Comparison of ENCODE assay signal across 1 cellular context in the genomic region with DNA sequence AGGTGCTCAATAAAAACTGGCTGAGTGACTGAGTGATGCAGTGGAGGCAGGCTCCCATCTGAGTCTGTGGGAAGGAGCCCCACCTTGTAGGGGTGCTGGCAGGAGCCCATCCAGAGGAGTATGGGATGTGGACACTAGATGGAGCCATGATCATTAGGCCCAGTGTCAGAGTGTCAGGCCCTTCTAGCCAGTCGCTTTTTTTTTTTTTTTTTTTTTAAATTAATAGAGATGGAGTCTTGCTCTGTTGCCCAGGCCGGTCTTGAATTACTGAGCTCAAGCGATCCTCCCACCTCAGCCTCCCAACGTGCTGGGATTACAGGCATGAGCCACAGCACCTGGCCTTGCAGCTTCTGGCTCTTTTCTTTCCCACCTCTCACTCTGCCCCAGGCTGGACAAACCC.
TF ChIP-seq lines count a peak whose summit lies in the region.

No MANE protein-coding gene starts in this region.

TF ChIP-seq in HepG2, 621 proteins besides CTCF, POLR2A, EP300 and RAD21:
- TF ChIP-seq FOSL2 (CRISPR knock-in tag; IDR thresholded peaks at IDR 0.05) (0 out of 2 replicates have a peak, but pooled peaks have one; percentile 24), KDM2A (CRISPR knock-in tag; IDR thresholded peaks at IDR 0.05; ENCODE audit: borderline replicate concordance, low read depth) (peak; percentile 36; the same call in 1 of the 2 replicates), ZNF792 (CRISPR knock-in tag; IDR thresholded peaks at IDR 0.05) (no peak), GATAD1 (CRISPR knock-in tag; IDR thresholded peaks at IDR 0.05) (0 out of 2 replicates have a peak, but pooled peaks have one; percentile 33), ZNF781 (CRISPR knock-in tag; IDR thresholded peaks at IDR 0.05; ENCODE audit: borderline replicate concordance, not compliant biosample characterization) (no peak), ZNF121 (CRISPR knock-in tag; IDR thresholded peaks at IDR 0.05) (peak; percentile 78), TBL1XR1 (IDR thresholded peaks at IDR 0.05; ENCODE audit: borderline replicate concordance, low read length, partially characterized antibody) (no peak), CENPT (CRISPR knock-in tag; IDR thresholded peaks at IDR 0.05; ENCODE audit: low read depth) (no peak), EZH2 (conservative IDR thresholded peaks at IDR 0.05; ENCODE audit: low read depth, low read length) (no peak), RXRB (CRISPR knock-in tag; IDR thresholded peaks at IDR 0.05; ENCODE audit: borderline replicate concordance) (no peak), STAG1 (CRISPR knock-in tag; IDR thresholded peaks at IDR 0.05) (peak; percentile 78), ZNF251 (CRISPR knock-in tag; IDR thresholded peaks at IDR 0.05) (no peak), SMC3 (IDR thresholded peaks at IDR 0.05; ENCODE audit: low read length) (peak; percentile 81)
- TF ChIP-seq, protein P1, sequence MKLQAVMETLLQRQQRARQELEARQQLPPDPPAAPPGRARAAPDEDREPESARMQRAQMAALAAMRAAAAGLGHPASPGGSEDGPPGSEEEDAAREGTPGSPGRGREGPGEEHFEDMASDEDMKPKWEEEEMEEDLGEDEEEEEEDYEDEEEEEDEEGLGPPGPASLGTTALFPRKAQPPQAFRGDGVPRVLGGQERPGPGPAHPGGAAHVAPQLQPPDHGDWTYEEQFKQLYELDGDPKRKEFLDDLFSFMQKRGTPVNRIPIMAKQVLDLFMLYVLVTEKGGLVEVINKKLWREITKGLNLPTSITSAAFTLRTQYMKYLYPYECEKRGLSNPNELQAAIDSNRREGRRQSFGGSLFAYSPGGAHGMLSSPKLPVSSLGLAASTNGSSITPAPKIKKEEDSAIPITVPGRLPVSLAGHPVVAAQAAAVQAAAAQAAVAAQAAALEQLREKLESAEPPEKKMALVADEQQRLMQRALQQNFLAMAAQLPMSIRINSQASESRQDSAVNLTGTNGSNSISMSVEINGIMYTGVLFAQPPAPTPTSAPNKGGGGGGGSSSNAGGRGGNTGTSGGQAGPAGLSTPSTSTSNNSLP (IDR thresholded peaks at IDR 0.05; ENCODE audit: low read depth, low read length): 0 out of 2 replicates have a peak, but pooled peaks have one; percentile 34
- TF ChIP-seq, protein P2, sequence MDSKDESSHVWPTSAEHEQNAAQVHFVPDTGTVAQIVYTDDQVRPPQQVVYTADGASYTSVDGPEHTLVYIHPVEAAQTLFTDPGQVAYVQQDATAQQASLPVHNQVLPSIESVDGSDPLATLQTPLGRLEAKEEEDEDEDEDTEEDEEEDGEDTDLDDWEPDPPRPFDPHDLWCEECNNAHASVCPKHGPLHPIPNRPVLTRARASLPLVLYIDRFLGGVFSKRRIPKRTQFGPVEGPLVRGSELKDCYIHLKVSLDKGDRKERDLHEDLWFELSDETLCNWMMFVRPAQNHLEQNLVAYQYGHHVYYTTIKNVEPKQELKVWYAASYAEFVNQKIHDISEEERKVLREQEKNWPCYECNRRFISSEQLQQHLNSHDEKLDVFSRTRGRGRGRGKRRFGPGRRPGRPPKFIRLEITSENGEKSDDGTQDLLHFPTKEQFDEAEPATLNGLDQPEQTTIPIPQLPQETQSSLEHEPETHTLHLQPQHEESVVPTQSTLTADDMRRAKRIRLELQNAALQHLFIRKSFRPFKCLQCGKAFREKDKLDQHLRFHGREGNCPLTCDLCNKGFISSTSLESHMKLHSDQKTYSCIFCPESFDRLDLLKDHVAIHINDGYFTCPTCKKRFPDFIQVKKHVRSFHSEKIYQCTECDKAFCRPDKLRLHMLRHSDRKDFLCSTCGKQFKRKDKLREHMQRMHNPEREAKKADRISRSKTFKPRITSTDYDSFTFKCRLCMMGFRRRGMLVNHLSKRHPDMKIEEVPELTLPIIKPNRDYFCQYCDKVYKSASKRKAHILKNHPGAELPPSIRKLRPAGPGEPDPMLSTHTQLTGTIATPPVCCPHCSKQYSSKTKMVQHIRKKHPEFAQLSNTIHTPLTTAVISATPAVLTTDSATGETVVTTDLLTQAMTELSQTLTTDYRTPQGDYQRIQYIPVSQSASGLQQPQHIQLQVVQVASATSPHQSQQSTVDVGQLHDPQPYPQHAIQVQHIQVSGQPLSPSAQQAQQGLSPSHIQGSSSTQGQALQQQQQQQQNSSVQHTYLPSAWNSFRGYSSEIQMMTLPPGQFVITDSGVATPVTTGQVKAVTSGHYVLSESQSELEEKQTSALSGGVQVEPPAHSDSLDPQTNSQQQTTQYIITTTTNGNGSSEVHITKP (CRISPR knock-in tag; IDR thresholded peaks at IDR 0.05; ENCODE audit: low read depth): 0 out of 2 replicates have a peak, but pooled peaks have one; percentile 23
- TF ChIP-seq, protein P3, sequence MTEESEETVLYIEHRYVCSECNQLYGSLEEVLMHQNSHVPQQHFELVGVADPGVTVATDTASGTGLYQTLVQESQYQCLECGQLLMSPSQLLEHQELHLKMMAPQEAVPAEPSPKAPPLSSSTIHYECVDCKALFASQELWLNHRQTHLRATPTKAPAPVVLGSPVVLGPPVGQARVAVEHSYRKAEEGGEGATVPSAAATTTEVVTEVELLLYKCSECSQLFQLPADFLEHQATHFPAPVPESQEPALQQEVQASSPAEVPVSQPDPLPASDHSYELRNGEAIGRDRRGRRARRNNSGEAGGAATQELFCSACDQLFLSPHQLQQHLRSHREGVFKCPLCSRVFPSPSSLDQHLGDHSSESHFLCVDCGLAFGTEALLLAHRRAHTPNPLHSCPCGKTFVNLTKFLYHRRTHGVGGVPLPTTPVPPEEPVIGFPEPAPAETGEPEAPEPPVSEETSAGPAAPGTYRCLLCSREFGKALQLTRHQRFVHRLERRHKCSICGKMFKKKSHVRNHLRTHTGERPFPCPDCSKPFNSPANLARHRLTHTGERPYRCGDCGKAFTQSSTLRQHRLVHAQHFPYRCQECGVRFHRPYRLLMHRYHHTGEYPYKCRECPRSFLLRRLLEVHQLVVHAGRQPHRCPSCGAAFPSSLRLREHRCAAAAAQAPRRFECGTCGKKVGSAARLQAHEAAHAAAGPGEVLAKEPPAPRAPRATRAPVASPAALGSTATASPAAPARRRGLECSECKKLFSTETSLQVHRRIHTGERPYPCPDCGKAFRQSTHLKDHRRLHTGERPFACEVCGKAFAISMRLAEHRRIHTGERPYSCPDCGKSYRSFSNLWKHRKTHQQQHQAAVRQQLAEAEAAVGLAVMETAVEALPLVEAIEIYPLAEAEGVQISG (CRISPR knock-in tag; IDR thresholded peaks at IDR 0.05): peak; percentile 95
- TF ChIP-seq, protein P4, sequence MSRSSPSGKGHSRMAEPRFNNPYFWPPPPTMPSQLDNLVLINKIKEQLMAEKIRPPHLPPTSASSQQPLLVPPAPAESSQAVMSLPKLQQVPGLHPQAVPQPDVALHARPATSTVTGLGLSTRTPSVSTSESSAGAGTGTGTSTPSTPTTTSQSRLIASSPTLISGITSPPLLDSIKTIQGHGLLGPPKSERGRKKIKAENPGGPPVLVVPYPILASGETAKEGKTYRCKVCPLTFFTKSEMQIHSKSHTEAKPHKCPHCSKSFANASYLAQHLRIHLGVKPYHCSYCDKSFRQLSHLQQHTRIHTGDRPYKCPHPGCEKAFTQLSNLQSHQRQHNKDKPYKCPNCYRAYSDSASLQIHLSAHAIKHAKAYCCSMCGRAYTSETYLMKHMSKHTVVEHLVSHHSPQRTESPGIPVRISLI (CRISPR knock-in tag; IDR thresholded peaks at IDR 0.05; ENCODE audit: borderline replicate concordance): peak; percentile 94; the same call in 1 of the 2 replicates
- TF ChIP-seq, protein P5, sequence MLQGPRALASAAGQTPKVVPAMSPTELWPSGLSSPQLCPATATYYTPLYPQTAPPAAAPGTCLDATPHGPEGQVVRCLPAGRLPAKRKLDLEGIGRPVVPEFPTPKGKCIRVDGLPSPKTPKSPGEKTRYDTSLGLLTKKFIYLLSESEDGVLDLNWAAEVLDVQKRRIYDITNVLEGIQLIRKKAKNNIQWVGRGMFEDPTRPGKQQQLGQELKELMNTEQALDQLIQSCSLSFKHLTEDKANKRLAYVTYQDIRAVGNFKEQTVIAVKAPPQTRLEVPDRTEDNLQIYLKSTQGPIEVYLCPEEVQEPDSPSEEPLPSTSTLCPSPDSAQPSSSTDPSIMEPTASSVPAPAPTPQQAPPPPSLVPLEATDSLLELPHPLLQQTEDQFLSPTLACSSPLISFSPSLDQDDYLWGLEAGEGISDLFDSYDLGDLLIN (CRISPR knock-in tag; IDR thresholded peaks at IDR 0.05; ENCODE audit: borderline replicate concordance): no peak
- TF ChIP-seq, protein P6, sequence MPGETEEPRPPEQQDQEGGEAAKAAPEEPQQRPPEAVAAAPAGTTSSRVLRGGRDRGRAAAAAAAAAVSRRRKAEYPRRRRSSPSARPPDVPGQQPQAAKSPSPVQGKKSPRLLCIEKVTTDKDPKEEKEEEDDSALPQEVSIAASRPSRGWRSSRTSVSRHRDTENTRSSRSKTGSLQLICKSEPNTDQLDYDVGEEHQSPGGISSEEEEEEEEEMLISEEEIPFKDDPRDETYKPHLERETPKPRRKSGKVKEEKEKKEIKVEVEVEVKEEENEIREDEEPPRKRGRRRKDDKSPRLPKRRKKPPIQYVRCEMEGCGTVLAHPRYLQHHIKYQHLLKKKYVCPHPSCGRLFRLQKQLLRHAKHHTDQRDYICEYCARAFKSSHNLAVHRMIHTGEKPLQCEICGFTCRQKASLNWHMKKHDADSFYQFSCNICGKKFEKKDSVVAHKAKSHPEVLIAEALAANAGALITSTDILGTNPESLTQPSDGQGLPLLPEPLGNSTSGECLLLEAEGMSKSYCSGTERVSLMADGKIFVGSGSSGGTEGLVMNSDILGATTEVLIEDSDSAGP (CRISPR knock-in tag; IDR thresholded peaks at IDR 0.05; ENCODE audit: borderline replicate concordance): 0 out of 2 replicates have a peak, but pooled peaks have one; percentile 22
